9 cellular contexts compared by ENCODE assay signal in genomic region chr6:72649032-72649984, GRCh38. TPM values are rescaled to one million over a fixed set of nuclear protein-coding genes. Genes with fewer than 3 reads are reported as not detected.
DNase-seq lines count a peak whose midpoint lies in the region; ATAC-seq and TF ChIP-seq lines count a peak whose summit lies in the region.
"Had no signal": no experiment of that assay in that cellular context is flagged by ENCODE, and none has a peak within 500 bp of the region (broad histone marks: within the 10 kb centered on the region; RNA-seq: fewer than 3 reads in every experiment).

No MANE protein-coding gene starts in this region.

- H3K27me3 ChIP-seq in uterus = no peaks in the 10 kb centered on the region

- TF ChIP-seq POLR2A in uterus (IDR thresholded peaks at IDR 0.05) = no peak

- peak overlapping the region; percentile 22 for H3K27ac Mint-ChIP-seq in activated CD4-positive, alpha-beta T cell treated with anti-CD3 and anti-CD28 coated beads, Interleukin-2, amount 10 ng/mL, durations not matched to agents 24 days and 14 days

- no peak overlapping the region for H3K27ac ChIP-seq in uterus

- H3K4me3 ChIP-seq in uterus = no peak overlapping the region

- TF ChIP-seq CTCF in uterus (IDR thresholded peaks at IDR 0.05) = no peak

- peaks cover 3% of the 10 kb centered on the region for H3K9me3 Mint-ChIP-seq in activated CD4-positive, alpha-beta T cell treated with anti-CD3 and anti-CD28 coated beads, Interleukin-2, amount 10 ng/mL, durations not matched to agents 24 days and 14 days

- H3K4me3 Mint-ChIP-seq in activated CD4-positive, alpha-beta T cell treated with anti-CD3 and anti-CD28 coated beads, Interleukin-2, amount 10 ng/mL, durations not matched to agents 24 days and 14 days = no peak overlapping the region

- no peaks in the 10 kb centered on the region for H3K36me3 ChIP-seq in uterus

- intact Hi-C loops in activated CD4-positive, alpha-beta T cell treated with anti-CD3 and anti-CD28 coated beads, Interleukin-2, amount 10 ng/mL, durations not matched to agents 24 days and 14 days (cut with micrococcal nuclease) = loop anchor here (1.0 to 2.0 kb wide), 2 partner anchors 27 to 177 kb away; partner anchors contain the start of gene KCNQ5
- intact Hi-C loops in uterus (cut with DNase I; ENCODE audit: low total_unique reads) = no loop called here

- H3K27me3 Mint-ChIP-seq in activated CD4-positive, alpha-beta T cell treated with anti-CD3 and anti-CD28 coated beads, Interleukin-2, amount 10 ng/mL, durations not matched to agents 24 days and 14 days = no peaks in the 10 kb centered on the region

- DNase-seq in activated CD4-positive, alpha-beta T cell treated with anti-CD3 and anti-CD28 coated beads, Interleukin-2, amount 10 ng/mL, durations not matched to agents 24 days and 14 days = no peak
- DNase-seq in activated CD4-positive, alpha-beta T cell treated with anti-CD3 and anti-CD28 coated beads, Interleukin-2, amount 50 U/mL, for 1 hour = no peak
- peak; percentile 80 for DNase-seq in kidney glomerular epithelial cell (lab: John Stamatoyannopoulos, UW)
- DNase-seq in uterus = no peak
- no peak for DNase-seq in stimulated activated naive CD4-positive, alpha-beta T cell treated with Interleukin-2 at 50 U/mL for 16 hours (lab: John Stamatoyannopoulos, UW)
- no peak for DNase-seq in cerebellar cortex (ENCODE audit: low spot score)
- DNase-seq: DND-41 had no signal

- H3K36me3 Mint-ChIP-seq in activated CD4-positive, alpha-beta T cell treated with anti-CD3 and anti-CD28 coated beads, Interleukin-2, amount 10 ng/mL, durations not matched to agents 24 days and 14 days (ENCODE audit: low read depth) = peaks cover 2% of the 10 kb centered on the region

- H3K4me1 ChIP-seq in uterus = no peaks in the 10 kb centered on the region

- peaks cover 18% of the 10 kb centered on the region for H3K4me1 Mint-ChIP-seq in activated CD4-positive, alpha-beta T cell treated with anti-CD3 and anti-CD28 coated beads, Interleukin-2, amount 10 ng/mL, durations not matched to agents 24 days and 14 days

- peak; percentile 57 for ATAC-seq in HG02678 (IDR thresholded peaks at IDR 0.05; ENCODE audit: unreplicated experiment)

- H3K9me3 ChIP-seq in uterus = no peaks in the 10 kb centered on the region

TF ChIP-seq in PFSK-1, 5 proteins besides CTCF, POLR2A, EP300 and RAD21:
- TF ChIP-seq REST (IDR thresholded peaks at IDR 0.05; ENCODE audit: insufficient read depth in 1 of 2, low read depth in 2 of 2, low read length in 2 of 2) (no peak), TAF1 (IDR thresholded peaks at IDR 0.05; ENCODE audit: borderline replicate concordance, insufficient read depth, low read length) (peak; percentile 50; the same call in 1 of the 2 replicates)

RNA-seq across cellular contexts. Expression of gene KCNQ5, which starts 27.4 kb away (rescaled TPM):
- 11.5 and 13.7 TPM in 2 replicates for total RNA-seq in activated CD4-positive, alpha-beta T cell treated with anti-CD3 and anti-CD28 coated beads, Interleukin-2, amount 10 ng/mL, durations not matched to agents 24 days and 14 days
- polyA plus RNA-seq in PFSK-1 (2012; ENCODE audit: insufficient read length, low read depth) = 18.9 TPM
- total RNA-seq in uterus = 1 to 10 TPM in 1 of 4 donors, under 1 TPM in 1, not detected in 2; 0.34 to 2.4 TPM
